In genomic region chrX:69133561-69134542, GRCh38 we compare ENCODE assay signal across 9 cellular contexts. TPM values are rescaled to one million over a fixed set of nuclear protein-coding genes. Genes with fewer than 3 reads are reported as not detected.
DNase-seq lines count a peak whose midpoint lies in the region; ATAC-seq lines count a peak whose summit lies in the region.
"Had no signal": no experiment of that assay in that cellular context is flagged by ENCODE, and none has a peak within 500 bp of the region (broad histone marks: within the 10 kb centered on the region; RNA-seq: fewer than 3 reads in every experiment).

No MANE protein-coding gene starts in this region.

- peaks cover 27% of the 10 kb centered on the region for H3K4me1 ChIP-seq in NT2/D1 (ENCODE audit: insufficient read depth, insufficient read length)

- no peaks in the 10 kb centered on the region for H3K36me3 ChIP-seq in NT2/D1 (ENCODE audit: insufficient read depth, insufficient read length, low read length)
- H3K36me3 ChIP-seq: BLaER1 treated with 17β-estradiol and CSF1 and Interleukin-3, amounts not matched to agents 10 nM and 100 nM had no signal

- ATAC-seq in sciatic nerve (peak; percentile 35), GM21529 (IDR thresholded peaks at IDR 0.05; ENCODE audit: unreplicated experiment) (no peak)

- peaks cover 14% of the 10 kb centered on the region for H3K27me3 ChIP-seq in NT2/D1 (ENCODE audit: insufficient read depth, insufficient read length)

- no peak overlapping the region for H3K9ac ChIP-seq in NT2/D1 (ENCODE audit: insufficient read length, low read depth)
- H3K9ac ChIP-seq: BLaER1 treated with 17β-estradiol and CSF1 and Interleukin-3, amounts not matched to agents 10 nM and 100 nM had no signal

- H3K9me3 ChIP-seq in NT2/D1 (ENCODE audit: insufficient read depth, low read length) = no peaks in the 10 kb centered on the region
- H3K9me3 ChIP-seq: BLaER1 treated with 17β-estradiol and CSF1 and Interleukin-3, amounts not matched to agents 10 nM and 100 nM had no signal

- DNase-seq in NCI-H2196 (lab: John Stamatoyannopoulos, UW; ENCODE audit: unreplicated experiment) = peak; percentile 34
- no peak for DNase-seq in NCI-H2196 treated with DMSO at 0.1 percent for 48 hours (lab: John Stamatoyannopoulos, UW; ENCODE audit: unreplicated experiment)
- peak; percentile 80 for DNase-seq in NT2/D1 (ENCODE audit: low read depth, low spot score)
- DNase-seq in fibroblast of gingiva (ENCODE audit: low read depth) = peak; percentile 49
- no peak for DNase-seq in sciatic nerve (ENCODE audit: low spot score)
- DNase-seq in NCI-H345 treated with DMSO at 0.1 percent for 48 hours (lab: John Stamatoyannopoulos, UW; ENCODE audit: unreplicated experiment) = no peak
- no peak for DNase-seq in cortex of kidney (lab: John Stamatoyannopoulos, UW)

- intact Hi-C loops in sciatic nerve (cut with DNase I) = no loop called here

- H3K4me3 ChIP-seq in NT2/D1 (ENCODE audit: insufficient read length, low read depth) = no peak overlapping the region
- H3K4me3 ChIP-seq: BLaER1 treated with 17β-estradiol and CSF1 and Interleukin-3, amounts not matched to agents 10 nM and 100 nM had no signal

RNA-seq across cellular contexts. Expression of gene PJA1, which starts 31.4 kb away (rescaled TPM):
- total RNA-seq in sciatic nerve = 47.5 TPM

Comparison
In these comparisons a context has a peak if more than half of its experiments do, and no peak if none do; other contexts are left out.
1. DNase-seq: peak in NCI-H2196 (single experiment), NT2/D1 (single experiment) and fibroblast of gingiva (single experiment); none in NCI-H2196 treated with DMSO at 0.1 percent for 48 hours (single experiment), sciatic nerve (single experiment), NCI-H345 treated with DMSO at 0.1 percent for 48 hours (single experiment) and cortex of kidney (single experiment).